1 cellular context compared by ENCODE assay signal in genomic region chr10:5011392-5011791, GRCh38.
TF ChIP-seq lines count a peak whose summit lies in the region.
"Not testable (repeated sequence)": the region's sequence is repeated elsewhere in the genome, so short reads cannot be mapped to it uniquely, and the experiment has no call there.

No MANE protein-coding gene starts in this region.

TF ChIP-seq in HepG2, 621 proteins besides CTCF, POLR2A, EP300 and RAD21:
- TF ChIP-seq GATAD2A (CRISPR knock-in tag; IDR thresholded peaks at IDR 0.05): peak; percentile 74
- peak; percentile 65; the same call in 1 of the 2 replicates for TF ChIP-seq PAXIP1 (CRISPR knock-in tag; conservative IDR thresholded peaks at IDR 0.05)
- TF ChIP-seq SOX6 (IDR thresholded peaks at IDR 0.05): not testable (repeated sequence)
- peak; percentile 37; the same call in 1 of the 2 replicates for TF ChIP-seq SOX6 (CRISPR knock-in tag; IDR thresholded peaks at IDR 0.05)
- 0 out of 2 replicates have a peak, but pooled peaks have one; percentile 8 for TF ChIP-seq HNF4A (CRISPR knock-in tag; IDR thresholded peaks at IDR 0.05)
- peak; percentile 83 for TF ChIP-seq ONECUT2 (CRISPR knock-in tag; IDR thresholded peaks at IDR 0.05)
- TF ChIP-seq AHDC1 (CRISPR knock-in tag; IDR thresholded peaks at IDR 0.05; ENCODE audit: borderline replicate concordance): peak; percentile 42; the same call in 1 of the 2 replicates
- TF ChIP-seq ZNF331 (CRISPR knock-in tag; IDR thresholded peaks at IDR 0.05): 0 out of 2 replicates have a peak, but pooled peaks have one; percentile 35
- TF ChIP-seq MIXL1 (CRISPR knock-in tag; IDR thresholded peaks at IDR 0.05): 0 out of 2 replicates have a peak, but pooled peaks have one; percentile 23
- TF ChIP-seq KAT2B (IDR thresholded peaks at IDR 0.05; ENCODE audit: borderline replicate concordance, low read depth, low read length): peak; percentile 65; the same call in 1 of the 2 replicates
- 0 out of 2 replicates have a peak, but pooled peaks have one; percentile 18 for TF ChIP-seq ZMYM4 (CRISPR knock-in tag; IDR thresholded peaks at IDR 0.05)
